Comparison of ENCODE assay signal across 8 cellular contexts in genomic region chr14:99481745-99482099, GRCh38. TPM values are rescaled to one million over a fixed set of nuclear protein-coding genes. Genes with fewer than 3 reads are reported as not detected.
DNase-seq lines count a peak whose midpoint lies in the region; ATAC-seq and TF ChIP-seq lines count a peak whose summit lies in the region.

No MANE protein-coding gene starts in this region.

- no peaks in the 10 kb centered on the region for H3K27me3 Mint-ChIP-seq in Calu3 (ENCODE audit: unreplicated experiment)
- H3K27me3 Mint-ChIP-seq in activated T-helper 2 cell treated with anti-CD3 and anti-CD28 coated beads, Interferon-gamma antibody, Interleukin-2, Interleukin-4, amounts not matched to agents 10 μg/mL and 5 μg/mL and 100 μg/mL, durations not matched to agents 14 hours and 24 hours and 36 hours (ENCODE audit: low read depth): no peaks in the 10 kb centered on the region

- DNase-seq in Calu3 (peak; percentile 6), hepatocyte (ENCODE audit: low spot score) (peak; percentile 53), smooth muscle cell (lab: John Stamatoyannopoulos, UW; ENCODE audit: unreplicated experiment) (no peak), NCI-H774 (lab: John Stamatoyannopoulos, UW) (no peak)
- peak; percentile 26 for DNase-seq in Jurkat, Clone E6-1 (ENCODE audit: low read depth, low spot score)
- peak; percentile 28 for DNase-seq in activated T-helper 2 cell treated with anti-CD3 and anti-CD28 coated beads, Interferon-gamma antibody, Interleukin-2, Interleukin-4, amounts not matched to agents 10 μg/mL and 5 μg/mL and 100 μg/mL, durations not matched to agents 14 hours and 24 hours and 36 hours (ENCODE audit: low spot score)

- ATAC-seq in GM18520 (IDR thresholded peaks at IDR 0.05; ENCODE audit: unreplicated experiment): no peak
- no peak for ATAC-seq in GM21515 (IDR thresholded peaks at IDR 0.05; ENCODE audit: unreplicated experiment)

- peaks cover 37% of the 10 kb centered on the region for H3K4me1 Mint-ChIP-seq in Calu3 (ENCODE audit: low read depth, unreplicated experiment)
- peaks cover 49% of the 10 kb centered on the region for H3K4me1 Mint-ChIP-seq in activated T-helper 2 cell treated with anti-CD3 and anti-CD28 coated beads, Interferon-gamma antibody, Interleukin-2, Interleukin-4, amounts not matched to agents 10 μg/mL and 5 μg/mL and 100 μg/mL, durations not matched to agents 14 hours and 24 hours and 36 hours (ENCODE audit: low read depth)

- H3K27me3 ChIP-seq in hepatocyte (no peaks in the 10 kb centered on the region), smooth muscle cell (ENCODE audit: low read depth) (no peaks in the 10 kb centered on the region)

- H4K20me1 ChIP-seq in hepatocyte (ENCODE audit: insufficient read depth, poor library complexity, severe bottlenecking) (peaks cover 76% of the 10 kb centered on the region), smooth muscle cell (ENCODE audit: low read depth) (peaks cover 81% of the 10 kb centered on the region)

- H2AFZ ChIP-seq in hepatocyte: peak overlapping the region; percentile 1
- peak overlapping the region; percentile 46 for H2AFZ ChIP-seq in smooth muscle cell (ENCODE audit: low read depth)

- H3K4me3 ChIP-seq in Jurkat, Clone E6-1 (ENCODE audit: low read length): peak overlapping the region; percentile 81
- H3K4me3 ChIP-seq in hepatocyte (peak overlapping the region; percentile 34), smooth muscle cell (peak overlapping the region; percentile 94)

- peaks cover 30% of the 10 kb centered on the region for H3K36me3 Mint-ChIP-seq in Calu3 (ENCODE audit: insufficient read depth, unreplicated experiment)
- peaks cover 3% of the 10 kb centered on the region for H3K36me3 Mint-ChIP-seq in activated T-helper 2 cell treated with anti-CD3 and anti-CD28 coated beads, Interferon-gamma antibody, Interleukin-2, Interleukin-4, amounts not matched to agents 10 μg/mL and 5 μg/mL and 100 μg/mL, durations not matched to agents 14 hours and 24 hours and 36 hours (ENCODE audit: low read depth)

- BruUV-seq in Calu3 (replicated peaks; lab: Mats Ljungman, UMichigan): no TSS peak

- peak overlapping the region; percentile 98 for H3K9ac ChIP-seq in smooth muscle cell (ENCODE audit: low read depth)

- H3K36me3 ChIP-seq in hepatocyte (replicated peaks; ENCODE audit: insufficient read depth, low read depth): no peaks in the 10 kb centered on the region
- no peaks in the 10 kb centered on the region for H3K36me3 ChIP-seq in smooth muscle cell (ENCODE audit: low read depth)

- TF ChIP-seq CTCF in Calu3 (IDR thresholded peaks at IDR 0.05; ENCODE audit: unreplicated experiment): no peak
- TF ChIP-seq CTCF in hepatocyte (IDR thresholded peaks at IDR 0.05; ENCODE audit: poor library complexity): no peak
- TF ChIP-seq CTCF in smooth muscle cell (IDR thresholded peaks at IDR 0.05; ENCODE audit: borderline replicate concordance, insufficient read depth, poor library complexity, severe bottlenecking): no peak

- no peaks in the 10 kb centered on the region for H3K9me3 ChIP-seq in hepatocyte (ENCODE audit: low read depth)
- H3K9me3 ChIP-seq in smooth muscle cell (replicated peaks; ENCODE audit: low read depth): no peaks in the 10 kb centered on the region

- peak overlapping the region; percentile 84 for H3K4me3 Mint-ChIP-seq in Calu3 (ENCODE audit: low read depth, unreplicated experiment)
- peak overlapping the region; percentile 90 for H3K4me3 Mint-ChIP-seq in activated T-helper 2 cell treated with anti-CD3 and anti-CD28 coated beads, Interferon-gamma antibody, Interleukin-2, Interleukin-4, amounts not matched to agents 10 μg/mL and 5 μg/mL and 100 μg/mL, durations not matched to agents 14 hours and 24 hours and 36 hours (ENCODE audit: low read depth)

- peaks cover 15% of the 10 kb centered on the region for H3F3A ChIP-seq in smooth muscle cell (ENCODE audit: low read depth)

- H3K27ac ChIP-seq in hepatocyte (peak overlapping the region; percentile 90), smooth muscle cell (ENCODE audit: low read depth) (peak overlapping the region; percentile 97)

- H3K27ac Mint-ChIP-seq in Calu3 (ENCODE audit: unreplicated experiment): peak overlapping the region; percentile 96
- peak overlapping the region; percentile 92 for H3K27ac Mint-ChIP-seq in activated T-helper 2 cell treated with anti-CD3 and anti-CD28 coated beads, Interferon-gamma antibody, Interleukin-2, Interleukin-4, amounts not matched to agents 10 μg/mL and 5 μg/mL and 100 μg/mL, durations not matched to agents 14 hours and 24 hours and 36 hours

- CTCF ChIA-PET in Calu3 (lab: Charles Lee): interaction anchor here (0.6 kb wide), 1 partner anchor 13 kb away, joined by 3 read pairs; no protein-coding TSS in a partner anchor

- H3K79me2 ChIP-seq in hepatocyte (peaks cover 84% of the 10 kb centered on the region), smooth muscle cell (ENCODE audit: low read depth) (peaks cover 84% of the 10 kb centered on the region)

- peak overlapping the region; percentile 86 for H3K4me2 ChIP-seq in hepatocyte
- peak overlapping the region; percentile 94 for H3K4me2 ChIP-seq in smooth muscle cell

- H3K9me2 ChIP-seq in hepatocyte (replicated peaks; ENCODE audit: insufficient read depth): no peaks in the 10 kb centered on the region

- WGBS in hepatocyte (ENCODE audit: low lambda C conversion rate, missing lambda C conversion rate): under 1% methylated on average over 17 of the region's 17 CpGs
- WGBS in smooth muscle cell (ENCODE audit: low lambda C conversion rate): under 1% methylated on average over 17 of the region's 17 CpGs

- H3K9me3 Mint-ChIP-seq in Calu3 (ENCODE audit: low read depth, unreplicated experiment): no peaks in the 10 kb centered on the region
- H3K9me3 Mint-ChIP-seq in activated T-helper 2 cell treated with anti-CD3 and anti-CD28 coated beads, Interferon-gamma antibody, Interleukin-2, Interleukin-4, amounts not matched to agents 10 μg/mL and 5 μg/mL and 100 μg/mL, durations not matched to agents 14 hours and 24 hours and 36 hours: no peaks in the 10 kb centered on the region

- H3K4me1 ChIP-seq in hepatocyte (ENCODE audit: insufficient read depth) (peaks cover 22% of the 10 kb centered on the region), smooth muscle cell (ENCODE audit: low read depth) (peaks cover 35% of the 10 kb centered on the region)

- intact Hi-C loops in Calu3 (cut with micrococcal nuclease; ENCODE audit: unreplicated experiment): no loop called here
- intact Hi-C loops in activated T-helper 2 cell treated with anti-CD3 and anti-CD28 coated beads, Interferon-gamma antibody, Interleukin-2, Interleukin-4, amounts not matched to agents 10 μg/mL and 5 μg/mL and 100 μg/mL, durations not matched to agents 14 hours and 24 hours and 36 hours (cut with micrococcal nuclease): loop anchor here (1.0 to 10.0 kb wide), 3 partner anchors 123 to 583 kb away; partner anchors contain the start of genes CCDC85C, CYP46A1 and EVL

RNA-seq across cellular contexts. Expression of gene CCNK, which starts 0.5 kb away (rescaled TPM):
- total RNA-seq in Calu3 (2022) (71.5 and 82.8 TPM in 2 replicates), hepatocyte (15.6 and 22.0 TPM in 2 replicates), smooth muscle cell (32.9 and 45.0 TPM in 2 replicates)
- polyA plus RNA-seq in Jurkat, Clone E6-1 (2012; ENCODE audit: insufficient read depth, insufficient read length): 55.6 TPM
- total RNA-seq in activated T-helper 2 cell treated with anti-CD3 and anti-CD28 coated beads, Interferon-gamma antibody, Interleukin-2, Interleukin-4, amounts not matched to agents 10 μg/mL and 5 μg/mL and 100 μg/mL, durations not matched to agents 14 hours and 24 hours and 36 hours: 77.8 and 80.4 TPM in 2 replicates
- polyA plus RNA-seq in hepatocyte (10.1 and 11.1 TPM in 2 replicates), smooth muscle cell (14.6 and 22.7 TPM in 2 replicates)

RNA-seq across cellular contexts. Expression of gene SETD3, which starts 1.1 kb away (rescaled TPM):
- total RNA-seq in Calu3 (2022) (51.5 and 52.6 TPM in 2 replicates), hepatocyte (60.2 and 67.3 TPM in 2 replicates), smooth muscle cell (74.9 and 78.2 TPM in 2 replicates)
- polyA plus RNA-seq in Jurkat, Clone E6-1 (2012; ENCODE audit: insufficient read depth, insufficient read length): 46.7 TPM
- 52.9 and 53.7 TPM in 2 replicates for total RNA-seq in activated T-helper 2 cell treated with anti-CD3 and anti-CD28 coated beads, Interferon-gamma antibody, Interleukin-2, Interleukin-4, amounts not matched to agents 10 μg/mL and 5 μg/mL and 100 μg/mL, durations not matched to agents 14 hours and 24 hours and 36 hours
- polyA plus RNA-seq in hepatocyte (43.6 and 47.0 TPM in 2 replicates), smooth muscle cell (41.5 and 49.2 TPM in 2 replicates)

Comparison
In these comparisons a context has a peak if more than half of its experiments do, and no peak if none do; other contexts are left out.
1. DNase-seq: peak in Calu3 (single experiment), Jurkat, Clone E6-1 (single experiment), activated T-helper 2 cell treated with anti-CD3 and anti-CD28 coated beads, Interferon-gamma antibody, Interleukin-2, Interleukin-4, amounts not matched to agents 10 μg/mL and 5 μg/mL and 100 μg/mL, durations not matched to agents 14 hours and 24 hours and 36 hours (single experiment) and hepatocyte (single experiment); none in smooth muscle cell (single experiment) and NCI-H774 (single experiment).
2. H3K4me3 ChIP-seq: peak in every context shown above with its lines; median percentile 94 in smooth muscle cell; 81 in Jurkat, Clone E6-1; 34 in hepatocyte.